In genomic region chr12:69527506-69528272, GRCh38 we compare ENCODE assay signal across 9 cellular contexts. TPM values are rescaled to one million over a fixed set of nuclear protein-coding genes. Genes with fewer than 3 reads are reported as not detected.
DNase-seq lines count a peak whose midpoint lies in the region; ATAC-seq and TF ChIP-seq lines count a peak whose summit lies in the region.
"Had no signal": no experiment of that assay in that cellular context is flagged by ENCODE, and none has a peak within 500 bp of the region (broad histone marks: within the 10 kb centered on the region; RNA-seq: fewer than 3 reads in every experiment).

No MANE protein-coding gene starts in this region.

- TF ChIP-seq POLR2A in esophagus muscularis mucosa (IDR thresholded peaks at IDR 0.05; ENCODE audit: low read depth) (no peak), sigmoid colon (IDR thresholded peaks at IDR 0.05) (no peak)

- TF ChIP-seq EP300 in esophagus muscularis mucosa (IDR thresholded peaks at IDR 0.05), result no peak
- no peak for TF ChIP-seq EP300 in sigmoid colon (IDR thresholded peaks at IDR 0.05)

- H3K4me3 ChIP-seq in RWPE2 (ENCODE audit: severe bottlenecking) (no peak overlapping the region), esophagus muscularis mucosa (no peak overlapping the region), sigmoid colon (no peak overlapping the region)

- peaks cover 13% of the 10 kb centered on the region for H3K36me3 ChIP-seq in RWPE2 (ENCODE audit: low read depth)
- H3K36me3 ChIP-seq in esophagus muscularis mucosa, result peaks cover 0 to 7% (median 0%) of the 10 kb centered on the region in 4 donors
- H3K36me3 ChIP-seq in sigmoid colon, result no peaks in the 10 kb centered on the region

- peak; percentile 95 for ATAC-seq in RWPE2 (ENCODE audit: low read depth)
- ATAC-seq: activated T-cell treated with anti-CD3 and anti-CD28 coated beads, Interleukin-2, amount 50 U/mL, for 4 hours had no signal

- TF ChIP-seq CTCF in RWPE2 (IDR thresholded peaks at IDR 0.05; ENCODE audit: poor library complexity, severe bottlenecking) (no peak), esophagus muscularis mucosa (IDR thresholded peaks at IDR 0.05) (no peak), sigmoid colon (IDR thresholded peaks at IDR 0.05) (no peak)

- peaks cover 27% of the 10 kb centered on the region for H3K4me1 ChIP-seq in RWPE2 (ENCODE audit: insufficient read depth, poor library complexity, severe bottlenecking)
- peaks cover 6 to 53% (median 34%) of the 10 kb centered on the region in 4 donors for H3K4me1 ChIP-seq in esophagus muscularis mucosa
- H3K4me1 ChIP-seq in sigmoid colon, result peaks cover 0 to 31% (median 13%) of the 10 kb centered on the region in 4 donors

- 73% methylated on average over 3 of the region's 3 CpGs for WGBS in esophagus muscularis mucosa
- 80 to 88% methylated on average over 3 of the region's 3 CpGs for WGBS in sigmoid colon, 2 donors

- peak overlapping the region; percentile 71 for H3K27ac ChIP-seq in RWPE2 (ENCODE audit: poor library complexity, severe bottlenecking)
- peak overlapping the region; percentile 25 to 49 (median 40) for H3K27ac ChIP-seq in esophagus muscularis mucosa (replicated peaks in 1 of 4)
- peak overlapping the region; percentile 6 to 56 (median 30) for H3K27ac ChIP-seq in sigmoid colon

- DNase-seq in ELF-1 (ENCODE audit: low read depth, low spot score) (peak; percentile 13), RWPE2 (ENCODE audit: low spot score) (no peak), esophagus muscularis mucosa (ENCODE audit: extremely low spot score) (no peak), sigmoid colon (no peak), OCI-M1 (lab: John Stamatoyannopoulos, UW) (no peak), Ammon's horn (ENCODE audit: low spot score) (no peak), cerebellar nuclear complex (lab: John Stamatoyannopoulos, UW) (no peak), DMS114 treated with DMSO at 0.1 percent for 48 hours (lab: John Stamatoyannopoulos, UW; ENCODE audit: unreplicated experiment) (no peak)
- DNase-seq: activated T-cell treated with anti-CD3 and anti-CD28 coated beads, Interleukin-2, amount 50 U/mL, for 4 hours had no signal

- H3K9me3 ChIP-seq in RWPE2 (ENCODE audit: severe bottlenecking) (no peaks in the 10 kb centered on the region), esophagus muscularis mucosa (no peaks in the 10 kb centered on the region), sigmoid colon (no peaks in the 10 kb centered on the region)

- H3K27me3 ChIP-seq in RWPE2 (ENCODE audit: insufficient read depth, poor library complexity, severe bottlenecking) (no peaks in the 10 kb centered on the region), esophagus muscularis mucosa (no peaks in the 10 kb centered on the region), sigmoid colon (no peaks in the 10 kb centered on the region)

- intact Hi-C loops in esophagus muscularis mucosa (cut with DNase I) (no loop called here), sigmoid colon (cut with DNase I) (loop anchor here (5.0 kb wide), 1 partner anchor 40 kb away; no protein-coding TSS in a partner anchor)

RNA-seq across cellular contexts. Expression of gene FRS2, which starts 57.5 kb away (rescaled TPM):
- total RNA-seq in esophagus muscularis mucosa (10 to 100 TPM; 36.5 to 60.3 (median 43.8) TPM), sigmoid colon (10 to 100 TPM; 33.8 to 48.4 (median 40.3) TPM)
- 10 to 100 TPM in 2 of 3 donors, 1 to 10 TPM in 1; 7.6 to 18.0 (median 11.4) TPM for polyA plus RNA-seq in sigmoid colon

RNA-seq across cellular contexts. Expression of gene CCT2, which starts 57.6 kb away (rescaled TPM):
- total RNA-seq in esophagus muscularis mucosa (100 to 1,000 TPM in 3 of 4 donors, 10 to 100 TPM in 1; 86.4 to 137 (median 122) TPM), sigmoid colon (100 to 1,000 TPM in 3 of 4 donors, 10 to 100 TPM in 1; 87.0 to 126 (median 116) TPM)
- polyA plus RNA-seq in sigmoid colon, result 100 to 1,000 TPM in 2 of 3 donors, 10 to 100 TPM in 1; 79.9 to 125 (median 121) TPM
